ENCODE assay signal across 9 cellular contexts in the genomic region with DNA sequence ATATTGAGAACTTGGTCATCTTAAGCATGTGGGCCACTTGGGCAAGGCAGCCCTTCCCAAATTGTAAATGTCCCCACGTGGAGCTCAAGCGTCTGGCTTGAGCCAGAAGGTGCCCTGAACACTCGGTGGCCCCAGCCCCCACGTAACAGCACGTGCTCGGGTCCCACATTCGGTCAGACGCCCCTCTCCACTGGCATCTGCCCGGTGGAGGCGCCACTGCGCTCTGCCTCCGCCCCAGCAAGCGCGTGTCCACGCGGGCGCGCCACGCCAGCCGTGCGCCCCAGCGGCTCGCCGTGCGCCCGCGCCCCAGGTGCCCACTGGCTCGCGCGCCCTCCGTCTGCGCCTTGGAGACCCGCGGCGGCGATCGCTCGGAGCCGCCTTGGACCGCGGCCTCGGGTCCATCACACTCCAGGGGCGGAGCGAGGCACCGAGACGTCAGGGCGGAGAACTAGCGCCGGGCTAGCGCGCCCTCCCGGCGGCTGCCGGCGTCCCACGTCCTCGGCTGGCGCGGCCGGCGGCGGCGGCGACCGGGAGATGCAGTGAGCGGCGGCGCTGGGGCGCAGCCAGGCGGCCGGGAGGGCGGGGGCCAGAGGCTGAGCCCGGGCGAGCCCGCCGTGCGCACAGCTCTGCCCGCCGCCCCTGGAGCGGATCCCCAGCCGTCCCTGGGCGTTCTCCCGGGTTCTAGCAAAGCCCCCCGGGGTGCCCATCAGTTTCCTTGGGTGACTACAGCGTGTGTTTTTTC. TPM values are rescaled to one million over a fixed set of nuclear protein-coding genes. Genes with fewer than 3 reads are reported as not detected.
DNase-seq lines count a peak whose midpoint lies in the region; ATAC-seq and TF ChIP-seq lines count a peak whose summit lies in the region.
"Had no signal": no experiment of that assay in that cellular context is flagged by ENCODE, and none has a peak within 500 bp of the region (broad histone marks: within the 10 kb centered on the region; RNA-seq: fewer than 3 reads in every experiment).

Gene PALM2AKAP2, plus strand, starts transcription at position 488 of the 742 bp plus-strand sequence. CDS start 291 bp downstream, outside the sequence.

- no peak for ATAC-seq in HG02623 (IDR thresholded peaks at IDR 0.05; ENCODE audit: unreplicated experiment)

- no TSS peak for BruUV-seq in Calu3 (replicated peaks; lab: Mats Ljungman, UMichigan)

- TF ChIP-seq CTCF in Calu3 (IDR thresholded peaks at IDR 0.05; ENCODE audit: unreplicated experiment): no peak
- peak; percentile 38 for TF ChIP-seq CTCF in LNCaP clone FGC (IDR thresholded peaks at IDR 0.05; ENCODE audit: control insufficient read depth, extremely low read depth, insufficient read depth)

- H3K27me3 ChIP-seq in rectal smooth muscle tissue (ENCODE audit: control insufficient read depth, insufficient read depth, low read length): peaks cover 3% of the 10 kb centered on the region

- H3K27ac Mint-ChIP-seq in Calu3 (ENCODE audit: unreplicated experiment): no peak within 1 kb of the TSS
- H3K27ac Mint-ChIP-seq: naive B cell had no signal

- peaks cover 60% of the 10 kb centered on the region for H3K27me3 Mint-ChIP-seq in Calu3 (ENCODE audit: unreplicated experiment)

- DNase-seq in Calu3 (peak; percentile 47), LNCaP clone FGC (ENCODE audit: low read depth) (no peak), hepatic stellate cell (ENCODE audit: low spot score) (peak; percentile 69), dedifferentiated amniotic fluid mesenchymal stem cell (ENCODE audit: extremely low spot score) (no peak)
- DNase-seq in activated CD4-positive, CD25-positive, alpha-beta regulatory T cell (lab: John Stamatoyannopoulos, UW): no peak
- DNase-seq: naive B cell had no signal

- H3K27ac ChIP-seq in angular gyrus (ENCODE audit: low read depth, low read length) (peak within 1 kb of the TSS; percentile 22), rectal smooth muscle tissue (ENCODE audit: low read depth, low read length) (no peak within 1 kb of the TSS)

- no peaks in the 10 kb centered on the region for H3K36me3 Mint-ChIP-seq in Calu3 (ENCODE audit: insufficient read depth, unreplicated experiment)
- H3K36me3 Mint-ChIP-seq: naive B cell had no signal

- CTCF ChIA-PET in Calu3 (lab: Charles Lee): no interaction called here

- H3K36me3 ChIP-seq in rectal smooth muscle tissue (ENCODE audit: control insufficient read depth, insufficient read depth, low read length): no peaks in the 10 kb centered on the region

- no peak within 1 kb of the TSS for H3K9ac ChIP-seq in rectal smooth muscle tissue (ENCODE audit: low read length)

- peaks cover 2% of the 10 kb centered on the region for H3K4me1 ChIP-seq in rectal smooth muscle tissue (ENCODE audit: control insufficient read depth, insufficient read depth, low read length)

- peak within 1 kb of the TSS; percentile 57 for H3K4me3 Mint-ChIP-seq in Calu3 (ENCODE audit: low read depth, unreplicated experiment)

- no peaks in the 10 kb centered on the region for H3K4me1 Mint-ChIP-seq in Calu3 (ENCODE audit: low read depth, unreplicated experiment)

- H3K4me3 ChIP-seq in LNCaP clone FGC (ENCODE audit: low read depth, low read length): peak within 1 kb of the TSS; percentile 36
- peak within 1 kb of the TSS; percentile 71 for H3K4me3 ChIP-seq in rectal smooth muscle tissue (ENCODE audit: low read length)

- no peaks in the 10 kb centered on the region for H3K9me3 Mint-ChIP-seq in Calu3 (ENCODE audit: low read depth, unreplicated experiment)

- intact Hi-C loops in Calu3 (cut with micrococcal nuclease; ENCODE audit: unreplicated experiment): no loop called here

RNA-seq across cellular contexts. Expression of gene PALM2AKAP2, which starts in this region (rescaled TPM):
- total RNA-seq in Calu3 (2022): 2.9 TPM in 1 of 2 replicates, not detected in the other

Comparison
In these comparisons a context has a peak if more than half of its experiments do, and no peak if none do; other contexts are left out.
1. DNase-seq: peak in Calu3 (single experiment) and hepatic stellate cell (single experiment); none in LNCaP clone FGC (single experiment), dedifferentiated amniotic fluid mesenchymal stem cell (single experiment) and activated CD4-positive, CD25-positive, alpha-beta regulatory T cell (0 of 4).